8 cellular contexts compared by ENCODE assay signal in the genomic region with DNA sequence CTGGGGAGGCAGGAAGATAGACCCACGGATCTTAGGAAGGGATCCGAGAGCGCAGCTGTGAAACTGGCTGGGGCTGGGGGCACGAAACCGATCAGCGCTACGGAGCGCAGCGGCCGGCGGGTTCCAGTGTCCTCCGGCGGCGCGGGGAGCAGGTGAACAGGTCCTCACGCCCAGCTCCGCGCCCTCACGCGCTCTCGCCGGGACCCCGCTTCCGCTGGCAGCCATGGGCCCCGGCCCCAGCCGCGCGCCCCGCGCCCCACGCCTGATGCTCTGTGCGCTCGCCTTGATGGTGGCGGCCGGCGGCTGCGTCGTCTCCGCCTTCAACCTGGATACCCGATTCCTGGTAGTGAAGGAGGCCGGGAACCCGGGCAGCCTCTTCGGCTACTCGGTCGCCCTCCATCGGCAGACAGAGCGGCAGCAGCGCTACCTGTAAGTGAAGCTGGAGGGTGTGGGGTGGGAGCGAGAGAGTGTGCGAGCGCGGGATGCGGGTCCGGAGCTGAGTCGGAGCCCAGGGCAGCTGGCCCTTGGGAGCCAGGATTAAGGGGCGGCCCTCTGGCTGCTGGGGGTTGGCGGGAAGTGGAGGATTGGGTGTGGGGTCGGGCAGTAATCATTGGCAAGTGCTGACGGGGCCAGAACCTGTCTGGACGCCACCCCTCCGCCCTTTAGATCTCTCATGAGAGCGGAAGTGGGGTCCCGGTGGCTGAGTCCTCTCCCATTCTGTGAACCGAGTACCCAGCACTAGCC. TPM values are rescaled to one million over a fixed set of nuclear protein-coding genes. Genes with fewer than 3 reads are reported as not detected.
DNase-seq lines count a peak whose midpoint lies in the region; ATAC-seq and TF ChIP-seq lines count a peak whose summit lies in the region.

No MANE protein-coding gene starts in this region.

- no peaks in the 10 kb centered on the region for H3K9me2 ChIP-seq in OCI-LY1 (ENCODE audit: low read depth, low read length)

- H4K20me1 ChIP-seq in OCI-LY1 (ENCODE audit: insufficient read depth, low read length), result no peaks in the 10 kb centered on the region

- no peaks in the 10 kb centered on the region for H3K9me3 ChIP-seq in OCI-LY1 (ENCODE audit: low read length)
- no peaks in the 10 kb centered on the region for H3K9me3 ChIP-seq in tibial nerve

- H3F3A ChIP-seq in OCI-LY1 (ENCODE audit: insufficient read depth, low read length), result no peaks in the 10 kb centered on the region

- H2AFZ ChIP-seq in OCI-LY1 (ENCODE audit: low read length), result no peak overlapping the region

- 2 to 5% methylated on average over 14 to 52 of the region's 64 CpGs for WGBS in tibial nerve, 2 donors

- H3K27ac ChIP-seq in OCI-LY1 (ENCODE audit: low read depth, low read length, poor library complexity, severe bottlenecking) (no peak overlapping the region), tibial nerve (peak overlapping the region; percentile 73 to 95 (median 85))

- no peaks in the 10 kb centered on the region for H3K36me3 ChIP-seq in OCI-LY1 (ENCODE audit: insufficient read depth, low read length)
- no peaks in the 10 kb centered on the region for H3K36me3 ChIP-seq in tibial nerve

- no peak for TF ChIP-seq POLR2A in tibial nerve (IDR thresholded peaks at IDR 0.05)

- H3K79me2 ChIP-seq in OCI-LY1 (ENCODE audit: insufficient read depth, low read length), result no peaks in the 10 kb centered on the region

- H3K4me3 ChIP-seq in GM12864 (ENCODE audit: low read depth, low read length), result peak overlapping the region; percentile 76
- H3K4me3 ChIP-seq in OCI-LY1 (ENCODE audit: low read depth, low read length, poor library complexity, severe bottlenecking), result peak overlapping the region; percentile 58
- H3K4me3 ChIP-seq in fibroblast of villous mesenchyme (ENCODE audit: low read depth, low read length), result peak overlapping the region; percentile 79
- H3K4me3 ChIP-seq in tibial nerve, result peak overlapping the region; percentile 62 to 87 (median 70)

- peak overlapping the region; percentile 82 for H3K4me2 ChIP-seq in OCI-LY1 (ENCODE audit: low read length)

- peaks cover 18% of the 10 kb centered on the region for H3K4me1 ChIP-seq in OCI-LY1 (ENCODE audit: insufficient read depth, low read length, severe bottlenecking)
- peaks cover 0 to 90% (median 48%) of the 10 kb centered on the region in 4 donors for H3K4me1 ChIP-seq in tibial nerve

- H3K27me3 ChIP-seq in OCI-LY1 (ENCODE audit: insufficient read depth, low read length) (peaks cover 10% of the 10 kb centered on the region), tibial nerve (no peaks in the 10 kb centered on the region)

- peak overlapping the region; percentile 39; the same call in 1 of the 2 replicates for H3K9ac ChIP-seq in OCI-LY1 (ENCODE audit: low read length)

- no peak for TF ChIP-seq EP300 in tibial nerve (IDR thresholded peaks at IDR 0.05)

- peak; percentile 48 for TF ChIP-seq CTCF in GM12864 (IDR thresholded peaks at IDR 0.05; ENCODE audit: low read depth, low read length, missing control alignments)
- no peak; the same call in 1 of the 2 replicates for TF ChIP-seq CTCF in OCI-LY1 (IDR thresholded peaks at IDR 0.05; ENCODE audit: low read length)
- peak; percentile 24 for TF ChIP-seq CTCF in fibroblast of villous mesenchyme (IDR thresholded peaks at IDR 0.05; ENCODE audit: insufficient read depth, low read depth, low read length)
- TF ChIP-seq CTCF in omental fat pad (IDR thresholded peaks at IDR 0.05), result no peak
- TF ChIP-seq CTCF in tibial nerve (IDR thresholded peaks at IDR 0.05), result peak in 3 of 5 experiments; percentile 25 to 47 (median 29)

- peak; percentile 47 for ATAC-seq in HG03442 (IDR thresholded peaks at IDR 0.05; ENCODE audit: unreplicated experiment)
- ATAC-seq in omental fat pad (ENCODE audit: low FRiP score), result peak; percentile 20
- no peak for ATAC-seq in HG03095 (IDR thresholded peaks at IDR 0.05; ENCODE audit: unreplicated experiment)

- DNase-seq in GM12864 (ENCODE audit: low read depth) (no peak), fibroblast of villous mesenchyme (ENCODE audit: low read depth) (peak; percentile 71), omental fat pad (ENCODE audit: low spot score) (no peak), tibial nerve (ENCODE audit: low spot score in 2 of 2) (no peak)
- peak; percentile 26 to 34 for DNase-seq in activated T-helper 1 cell treated with anti-CD3 and anti-CD28 coated beads, Interleukin-2, amount 50 U/mL, for 16 hours (ENCODE audit: low read depth in 1 of 2, low spot score in 1 of 2)

RNA-seq across cellular contexts. Expression of a gene that starts 0.5 kb away (rescaled TPM):
- total RNA-seq in fibroblast of villous mesenchyme (207 and 266 TPM in 2 replicates), omental fat pad (10 to 100 TPM; 28.5 to 99.8 (median 41.2) TPM), tibial nerve (10 to 100 TPM; 59.2 to 85.7 (median 69.1) TPM)

RNA-seq across cellular contexts. Expression of a gene that starts 38.8 kb away (rescaled TPM):
- total RNA-seq in fibroblast of villous mesenchyme (20.3 and 20.6 TPM in 2 replicates), omental fat pad (10 to 100 TPM; 42.2 to 72.7 (median 50.7) TPM), tibial nerve (10 to 100 TPM; 37.9 to 77.7 (median 49.8) TPM)

Comparison
In these comparisons a context has a peak if more than half of its experiments do, and no peak if none do; other contexts are left out.
1. DNase-seq: peak in activated T-helper 1 cell treated with anti-CD3 and anti-CD28 coated beads, Interleukin-2, amount 50 U/mL, for 16 hours (2 of 2) and fibroblast of villous mesenchyme (single experiment); none in GM12864 (single experiment), omental fat pad (single experiment) and tibial nerve (0 of 2).
2. CTCF ChIP-seq: peak in GM12864 (single experiment), fibroblast of villous mesenchyme (single experiment) and tibial nerve (3 of 5); none in OCI-LY1 (single experiment) and omental fat pad (0 of 3).
3. Peak in every context shown above with its lines, with median percentiles within 50 percentile points of each other: H3K4me3 ChIP-seq.